In the genomic region with DNA sequence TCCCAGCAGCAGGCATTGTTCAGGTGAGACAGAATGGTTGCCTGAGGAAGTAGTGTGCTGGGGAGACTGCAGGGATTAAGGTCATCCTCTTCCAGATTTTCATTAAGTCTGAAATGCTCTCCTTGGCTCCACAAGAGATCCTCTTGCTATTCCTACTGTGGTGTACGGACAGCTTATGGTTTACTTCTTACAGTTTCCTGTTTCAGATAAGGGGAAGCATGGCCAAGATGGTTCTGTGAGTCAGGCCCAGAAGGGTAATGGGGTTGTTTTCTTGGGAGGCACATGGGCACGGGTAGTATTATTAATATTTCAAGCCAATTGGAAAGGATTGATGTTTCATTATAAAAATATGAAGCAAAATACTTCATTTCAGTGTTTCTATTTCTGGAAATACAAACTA, we compare ENCODE assay signal across 11 cellular contexts. TPM values are rescaled to one million over a fixed set of nuclear protein-coding genes. Genes with fewer than 3 reads are reported as not detected.
DNase-seq lines count a peak whose midpoint lies in the region; ATAC-seq and TF ChIP-seq lines count a peak whose summit lies in the region.
"Had no signal": no experiment of that assay in that cellular context is flagged by ENCODE, and none has a peak within 500 bp of the region (broad histone marks: within the 10 kb centered on the region; RNA-seq: fewer than 3 reads in every experiment).

No MANE protein-coding gene starts in this region.

- H3K27me3 ChIP-seq in SU-DHL-6 (ENCODE audit: low read length) (no peaks in the 10 kb centered on the region), heart left ventricle (no peaks in the 10 kb centered on the region), gastrocnemius medialis (no peaks in the 10 kb centered on the region), right lobe of liver (no peaks in the 10 kb centered on the region)

- no peaks in the 10 kb centered on the region for H3K36me3 ChIP-seq in SU-DHL-6 (ENCODE audit: low read length)
- H3K36me3 ChIP-seq in heart left ventricle = peaks cover 0 to 32% (median 6%) of the 10 kb centered on the region in 9 donors
- peaks cover 0 to 5% of the 10 kb centered on the region in 2 donors for H3K36me3 ChIP-seq in gastrocnemius medialis
- H3K36me3 ChIP-seq in right lobe of liver = no peaks in the 10 kb centered on the region

- H3K9ac ChIP-seq in SU-DHL-6 (ENCODE audit: low read length) = no peak overlapping the region

- H2AFZ ChIP-seq in SU-DHL-6 (ENCODE audit: low read depth, low read length, severe bottlenecking) = peak overlapping the region; percentile 11

- no peaks in the 10 kb centered on the region for H3K9me2 ChIP-seq in SU-DHL-6 (replicated peaks; ENCODE audit: insufficient read depth, low read length)

- H3K4me2 ChIP-seq in SU-DHL-6 (ENCODE audit: low read depth, low read length, poor library complexity, severe bottlenecking) = no peak overlapping the region

- ATAC-seq in heart left ventricle (peak in 3 of 4 donors; percentile 8 to 42 (median 16)), gastrocnemius medialis (no peak), right lobe of liver (no peak), HG03342 (IDR thresholded peaks at IDR 0.05; ENCODE audit: unreplicated experiment) (no peak), GM21447 (IDR thresholded peaks at IDR 0.05; ENCODE audit: unreplicated experiment) (no peak)
- ATAC-seq: stimulated activated naive CD8-positive, alpha-beta T cell treated with anti-CD3 and anti-CD28 coated beads, Interleukin-15, Interleukin-2, amounts not matched to agents 100 U/mL and 50 U/mL, for 24 hours had no signal

- H3K9me3 ChIP-seq in SU-DHL-6 (ENCODE audit: insufficient read depth, low read length) (no peaks in the 10 kb centered on the region), heart left ventricle (no peaks in the 10 kb centered on the region), gastrocnemius medialis (no peaks in the 10 kb centered on the region), right lobe of liver (no peaks in the 10 kb centered on the region)

- DNase-seq in Daoy (ENCODE audit: low read depth) = peak; percentile 19
- DNase-seq in heart left ventricle = no peak
- no peak for DNase-seq in gastrocnemius medialis
- DNase-seq in right lobe of liver = no peak
- DNase-seq in GF-D8 (lab: John Stamatoyannopoulos, UW) = no peak
- DNase-seq: Calu3; NCI-H2227 treated with DMSO at 0.1 percent for 48 hours; stimulated activated naive CD8-positive, alpha-beta T cell treated with anti-CD3 and anti-CD28 coated beads, Interleukin-15, Interleukin-2, amounts not matched to agents 100 U/mL and 50 U/mL, for 24 hours had no signal

- H3K79me2 ChIP-seq in SU-DHL-6 (ENCODE audit: insufficient read depth, low read length) = no peaks in the 10 kb centered on the region

- H3K27ac ChIP-seq in SU-DHL-6 (ENCODE audit: low read depth, low read length) (no peak overlapping the region), heart left ventricle (peak overlapping the region in 10 of 12 donors; percentile 4 to 77 (median 39)), gastrocnemius medialis (peak overlapping the region; percentile 76 to 85 (median 83)), right lobe of liver (no peak overlapping the region)

- H4K20me1 ChIP-seq in SU-DHL-6 (ENCODE audit: low read depth, low read length) = no peaks in the 10 kb centered on the region

- no peak overlapping the region for H3K4me3 ChIP-seq in SU-DHL-6 (ENCODE audit: insufficient read depth, low read length, poor library complexity, severe bottlenecking)
- H3K4me3 ChIP-seq in heart left ventricle = no peak overlapping the region
- no peak overlapping the region for H3K4me3 ChIP-seq in gastrocnemius medialis
- H3K4me3 ChIP-seq in right lobe of liver = no peak overlapping the region

- 44 to 52% (median 48%) methylated on average over 2 of the region's 2 CpGs for WGBS in heart left ventricle, 4 donors
- WGBS in right lobe of liver (ENCODE audit: insufficient coverage, low coverage, low lambda C conversion rate, missing lambda C conversion rate) = 65% methylated on average over 2 of the region's 2 CpGs

- no peak for TF ChIP-seq CTCF in SU-DHL-6 (IDR thresholded peaks at IDR 0.05; ENCODE audit: insufficient read depth, low read length, poor library complexity, severe bottlenecking)
- no peak for TF ChIP-seq CTCF in heart left ventricle (IDR thresholded peaks at IDR 0.05)
- TF ChIP-seq CTCF in gastrocnemius medialis (IDR thresholded peaks at IDR 0.05 in 4 of 5, conservative IDR thresholded peaks at IDR 0.05 in 1 of 5) = no peak
- no peak for TF ChIP-seq CTCF in right lobe of liver (IDR thresholded peaks at IDR 0.05)

- in situ Hi-C loops in gastrocnemius medialis (cut with MboI; ENCODE audit: low sequenced_read_pairs in 4 of 4) = loop anchor here (5.0 to 25.0 kb wide), 7 partner anchors 47 to 558 kb away; a partner anchor contains a TSS

- TF ChIP-seq POLR2A in heart left ventricle (IDR thresholded peaks at IDR 0.05) (no peak), gastrocnemius medialis (IDR thresholded peaks at IDR 0.05) (no peak), right lobe of liver (IDR thresholded peaks at IDR 0.05) (no peak)

- H3K4me1 ChIP-seq in heart left ventricle (peaks cover 0 to 44% (median 14%) of the 10 kb centered on the region in 12 donors), gastrocnemius medialis (peaks cover 13 to 65% of the 10 kb centered on the region in 2 donors), right lobe of liver (peaks cover 0 to 30% (median 8%) of the 10 kb centered on the region in 4 donors)

- intact Hi-C loops in heart left ventricle (cut with DNase I) (loop anchor here (2.0 to 10.0 kb wide), 13 partner anchors 38 to 558 kb away; a partner anchor contains a TSS), gastrocnemius medialis (cut with DNase I; ENCODE audit: low total_unique reads) (loop anchor here (2.0 to 5.0 kb wide), 4 partner anchors 37 to 557 kb away; a partner anchor contains a TSS), right lobe of liver (cut with DNase I) (loop anchor here (5.0 to 10.0 kb wide), 2 partner anchors 65 to 68 kb away; no protein-coding TSS in a partner anchor)

- no peaks in the 10 kb centered on the region for H3F3A ChIP-seq in SU-DHL-6 (ENCODE audit: insufficient read depth)

RNA-seq across cellular contexts. Expression of a gene that starts 42.9 kb away (rescaled TPM):
- 7.1 and 8.3 TPM in 2 replicates for total RNA-seq in Daoy (2014; rRNA removed; shearing (Covaris generic))
- 100 to 1,000 TPM in 6 of 9 donors, 10 to 100 TPM in 3; 69.7 to 293 (median 114) TPM for total RNA-seq in heart left ventricle
- polyA plus RNA-seq in heart left ventricle = 100 to 1,000 TPM; 126 to 143 TPM
- total RNA-seq in gastrocnemius medialis = 1,000 to 10,000 TPM; 1,042 to 2,721 (median 1,859) TPM
- total RNA-seq in right lobe of liver = 100 to 1,000 TPM in 3 of 6 experiments, 10 to 100 TPM in 3; 40.2 to 228 (median 82.8) TPM

RNA-seq across cellular contexts. Expression of a gene that starts 48.5 kb away (rescaled TPM):
- 91.7 and 120 TPM in 2 replicates for total RNA-seq in Daoy (2014; rRNA removed; shearing (Covaris generic))
- total RNA-seq in heart left ventricle (100 to 1,000 TPM in 2 of 9 donors, 10 to 100 TPM in 7; 62.9 to 116 (median 86.7) TPM), gastrocnemius medialis (100 to 1,000 TPM in 1 of 4 donors, 10 to 100 TPM in 3; 40.1 to 134 (median 86.9) TPM), right lobe of liver (10 to 100 TPM; 24.1 to 49.1 (median 38.9) TPM)
- 10 to 100 TPM; 24.3 to 30.2 TPM for polyA plus RNA-seq in heart left ventricle

Comparison
In these comparisons a context has a peak if more than half of its experiments do, and no peak if none do; other contexts are left out.
1. H3K27ac ChIP-seq: peak in heart left ventricle (10 of 12) and gastrocnemius medialis (4 of 4); none in SU-DHL-6 (single experiment) and right lobe of liver (0 of 3).
2. ATAC-seq: peak in heart left ventricle (3 of 4); none in gastrocnemius medialis (0 of 2), right lobe of liver (0 of 4), HG03342 (single experiment) and GM21447 (single experiment).